10 cellular contexts compared by ENCODE assay signal in the genomic region with DNA sequence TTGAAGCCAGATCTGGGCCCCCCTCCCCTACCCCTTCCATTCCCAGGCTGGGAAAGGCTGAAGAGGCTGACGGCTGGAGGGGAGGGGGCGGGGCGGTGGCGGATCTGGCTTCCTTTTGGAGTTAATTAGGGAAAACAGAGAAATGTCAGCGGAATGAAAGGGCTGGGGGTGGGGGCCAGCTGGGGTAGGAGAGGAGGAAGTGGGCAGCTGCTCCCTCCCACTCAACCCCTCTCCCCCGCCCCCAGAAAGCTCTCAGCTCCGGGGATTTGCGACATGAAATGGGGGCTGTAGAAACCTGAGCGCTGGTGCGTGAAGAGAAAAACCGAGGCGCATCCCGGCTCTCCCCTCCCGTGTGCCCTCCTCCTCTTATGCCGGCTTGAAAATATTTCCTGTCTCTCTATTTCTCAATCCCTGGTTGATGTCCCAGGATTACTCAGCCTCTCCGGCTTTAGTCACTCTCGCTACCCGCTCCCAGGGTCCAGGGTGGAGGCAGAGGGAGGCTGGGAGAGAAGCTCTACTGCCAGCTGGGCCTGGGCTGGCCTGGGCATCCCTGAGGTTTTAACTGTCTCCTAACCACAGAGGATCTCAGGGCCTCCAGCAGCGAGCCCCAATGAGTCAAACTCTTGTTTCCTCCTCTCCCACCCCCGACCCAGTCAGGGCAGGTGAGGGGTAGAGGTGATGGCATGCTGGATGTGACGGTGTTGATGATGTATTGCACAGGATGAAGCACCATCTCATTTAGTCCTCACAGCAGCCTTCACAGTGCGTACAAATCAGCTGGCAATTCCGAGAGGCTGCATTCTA. TPM values are rescaled to one million over a fixed set of nuclear protein-coding genes. Genes with fewer than 3 reads are reported as not detected.
DNase-seq lines count a peak whose midpoint lies in the region; ATAC-seq, FAIRE-seq and TF ChIP-seq lines count a peak whose summit lies in the region.
"Had no signal": no experiment of that assay in that cellular context is flagged by ENCODE, and none has a peak within 500 bp of the region (broad histone marks: within the 10 kb centered on the region; RNA-seq: fewer than 3 reads in every experiment).

No MANE protein-coding gene starts in this region.

- peak overlapping the region; percentile 67 for H3K4me3 Mint-ChIP-seq in neural progenitor cell

- H3K27me3 Mint-ChIP-seq in neural progenitor cell (ENCODE audit: insufficient read depth, low read depth) = peaks cover 20% of the 10 kb centered on the region

- DNase-seq in AG08395 (ENCODE audit: low spot score) (peak; percentile 95), H54 (ENCODE audit: insufficient read length, low spot score) (peak; percentile 94), RWPE2 (ENCODE audit: low spot score) (peak; percentile 91), esophagus squamous epithelium (lab: John Stamatoyannopoulos, UW) (no peak), neural progenitor cell (ENCODE audit: low spot score) (peak; percentile 93), DMS79 (lab: John Stamatoyannopoulos, UW) (no peak), GM20000 (ENCODE audit: low spot score) (no peak)
- DNase-seq in activated CD4-positive, CD25-positive, alpha-beta regulatory T cell (lab: John Stamatoyannopoulos, UW) = no peak

- H3F3A ChIP-seq in neural progenitor cell (ENCODE audit: low read depth) = peaks cover 51% of the 10 kb centered on the region

- H3K9me3 Mint-ChIP-seq in neural progenitor cell = no peaks in the 10 kb centered on the region

- peaks cover 30% of the 10 kb centered on the region for H3K4me1 ChIP-seq in RWPE2 (ENCODE audit: insufficient read depth, poor library complexity, severe bottlenecking)
- H3K4me1 ChIP-seq in esophagus squamous epithelium = peaks cover 13 to 64% (median 33%) of the 10 kb centered on the region in 3 donors
- peaks cover 33% of the 10 kb centered on the region for H3K4me1 ChIP-seq in neural progenitor cell

- TF ChIP-seq CTCF in RWPE2 (IDR thresholded peaks at IDR 0.05; ENCODE audit: poor library complexity, severe bottlenecking) = no peak
- no peak for TF ChIP-seq CTCF in esophagus squamous epithelium (IDR thresholded peaks at IDR 0.05)
- no peak for TF ChIP-seq CTCF in neural progenitor cell (IDR thresholded peaks at IDR 0.05)
- TF ChIP-seq CTCF in GM20000 (IDR thresholded peaks at IDR 0.05; ENCODE audit: extremely low read depth, missing control alignments) = no peak

- intact Hi-C loops in esophagus squamous epithelium (cut with DNase I) = no loop called here

- H3K9me3 ChIP-seq in RWPE2 (ENCODE audit: severe bottlenecking) (no peaks in the 10 kb centered on the region), esophagus squamous epithelium (no peaks in the 10 kb centered on the region), neural progenitor cell (ENCODE audit: low read depth) (no peaks in the 10 kb centered on the region)
- H3K9me3 ChIP-seq: HAP-1 had no signal

- 20 to 46% methylated on average over 14 to 16 of the region's 23 CpGs for whole genome bisulfite sequencing in esophagus squamous epithelium, 2 donors

- FAIRE-seq in H54 (lab: Jason Lieb, UNC) = no peak

- peaks cover 62% of the 10 kb centered on the region for H3K4me1 Mint-ChIP-seq in neural progenitor cell

- H4K20me1 ChIP-seq in neural progenitor cell (ENCODE audit: low read depth) = peaks cover 16% of the 10 kb centered on the region

- ATAC-seq in RWPE2 (ENCODE audit: low read depth) = peak; percentile 86
- ATAC-seq: left colon had no signal

- no peaks in the 10 kb centered on the region for H3K79me2 ChIP-seq in neural progenitor cell (ENCODE audit: low read depth)

- H3K4me3 ChIP-seq in RWPE2 (ENCODE audit: severe bottlenecking) (no peak overlapping the region), esophagus squamous epithelium (peak overlapping the region in 3 of 4 donors; percentile 31 to 55 (median 35)), neural progenitor cell (peak overlapping the region; percentile 33)
- H3K4me3 ChIP-seq: HAP-1 had no signal

- peaks cover 25% of the 10 kb centered on the region for H3K36me3 Mint-ChIP-seq in neural progenitor cell

- peak overlapping the region; percentile 71 for H3K4me2 ChIP-seq in neural progenitor cell

- no peak overlapping the region for H2AFZ ChIP-seq in neural progenitor cell (replicated peaks)

- H3K27ac ChIP-seq in RWPE2 (ENCODE audit: poor library complexity, severe bottlenecking) (peak overlapping the region; percentile 88), esophagus squamous epithelium (peak overlapping the region; percentile 73 to 92 (median 88)), neural progenitor cell (peak overlapping the region; percentile 47)

- peak overlapping the region; percentile 99 for H3K27ac Mint-ChIP-seq in neural progenitor cell

- no peak overlapping the region for H3K9ac ChIP-seq in neural progenitor cell

- TF ChIP-seq POLR2A in H54 (IDR thresholded peaks at IDR 0.05; ENCODE audit: low read depth, low read length) (peak; percentile 29; the same call in 1 of the 2 replicates), esophagus squamous epithelium (IDR thresholded peaks at IDR 0.05) (peak in 2 of 4 donors; percentile 31 to 46)

- H3K27me3 ChIP-seq in RWPE2 (ENCODE audit: insufficient read depth, poor library complexity, severe bottlenecking) (no peaks in the 10 kb centered on the region), esophagus squamous epithelium (no peaks in the 10 kb centered on the region), neural progenitor cell (no peaks in the 10 kb centered on the region)

- H3K36me3 ChIP-seq in RWPE2 (ENCODE audit: low read depth) (peaks cover 14% of the 10 kb centered on the region), esophagus squamous epithelium (peaks cover 0 to 74% (median 0%) of the 10 kb centered on the region in 3 donors), neural progenitor cell (no peaks in the 10 kb centered on the region)
- H3K36me3 ChIP-seq: HAP-1 had no signal

RNA-seq across cellular contexts. Expression of a gene that starts 20.1 kb away (rescaled TPM):
- total RNA-seq in esophagus squamous epithelium (1 to 10 TPM in 3 of 4 donors, under 1 TPM in 1; 0.26 to 1.7 (median 1.5) TPM), neural progenitor cell (ENCODE audit: low replicate concordance) (0.43 and 1.3 TPM in 2 replicates)

RNA-seq across cellular contexts. Expression of a gene that starts 24.2 kb away (rescaled TPM):
- total RNA-seq in esophagus squamous epithelium (1 to 10 TPM in 3 of 4 donors, under 1 TPM in 1; 0.21 to 3.3 (median 2.1) TPM), neural progenitor cell (ENCODE audit: low replicate concordance) (5.0 and 10.4 TPM in 2 replicates)

RNA-seq across cellular contexts. Expression of a gene that starts 33.2 kb away (rescaled TPM):
- total RNA-seq in esophagus squamous epithelium (10 to 100 TPM; 36.6 to 52.5 (median 38.6) TPM), neural progenitor cell (ENCODE audit: low replicate concordance) (14.7 and 17.2 TPM in 2 replicates)

Comparison
In these comparisons a context has a peak if more than half of its experiments do, and no peak if none do; other contexts are left out.
1. DNase-seq: peak in AG08395 (single experiment), H54 (single experiment), RWPE2 (single experiment) and neural progenitor cell (single experiment); none in esophagus squamous epithelium (single experiment), activated CD4-positive, CD25-positive, alpha-beta regulatory T cell (0 of 4), DMS79 (single experiment) and GM20000 (single experiment).
2. Peak in every context shown above with its lines, with median percentiles within 50 percentile points of each other: H3K27ac ChIP-seq.